8 cellular contexts compared by ENCODE assay signal in genomic region chr2:170715062-170715931, GRCh38. TPM values are rescaled to one million over a fixed set of nuclear protein-coding genes. Genes with fewer than 3 reads are reported as not detected.
DNase-seq lines count a peak whose midpoint lies in the region; ATAC-seq lines count a peak whose summit lies in the region.

Gene SP5 (plus strand): TSS chr2:170715337. CDS start chr2:170715513, 176 bp downstream.

- H3K4me1 ChIP-seq in neuron (ENCODE audit: insufficient read depth, low read length) = peaks cover 8% of the 10 kb centered on the region

- peak within 1 kb of the TSS; percentile 86 to 93 for H3K4me3 Mint-ChIP-seq in activated T-cell treated with anti-CD3 and anti-CD28 coated beads, Interleukin-2, amount 50 U/mL, for 72 hours

- peaks cover 4% of the 10 kb centered on the region in 2 donors for H3K36me3 Mint-ChIP-seq in activated T-cell treated with anti-CD3 and anti-CD28 coated beads, Interleukin-2, amount 50 U/mL, for 72 hours (ENCODE audit: insufficient read depth in 2 of 2)

- peak; percentile 38 to 48 for DNase-seq in NOMO-1 (lab: John Stamatoyannopoulos, UW; ENCODE audit: unreplicated experiment in 2 of 2)
- no peak for DNase-seq in NOMO-1 treated with dmso at 0.1 percent for 144 hours (lab: John Stamatoyannopoulos, UW; ENCODE audit: unreplicated experiment)
- DNase-seq in NCI-H2227 (lab: John Stamatoyannopoulos, UW; ENCODE audit: unreplicated experiment) = peak; percentile 94
- DNase-seq in activated T-cell treated with anti-CD3 and anti-CD28 coated beads, Interleukin-2, amount 50 U/mL, for 72 hours = peak; percentile 30 to 37
- peak; percentile 28 for DNase-seq in foreskin melanocyte
- DNase-seq in middle frontal gyrus (ENCODE audit: extremely low spot score, low spot score) = no peak

- peak; percentile 47 to 52 for ATAC-seq in activated T-cell treated with anti-CD3 and anti-CD28 coated beads, Interleukin-2, amount 50 U/mL, for 72 hours (replicated peaks in 1 of 2)
- no peak for ATAC-seq in HG02938 (IDR thresholded peaks at IDR 0.05; ENCODE audit: unreplicated experiment)

- peak within 1 kb of the TSS; percentile 66 for H3K27ac Mint-ChIP-seq in activated T-cell treated with anti-CD3 and anti-CD28 coated beads, Interleukin-2, amount 50 U/mL, for 72 hours

- peaks cover 2% of the 10 kb centered on the region for H3K9me3 ChIP-seq in neuron (ENCODE audit: low read length)

- H3K4me3 ChIP-seq in neuron (ENCODE audit: low read length) = peak within 1 kb of the TSS; percentile 6

- H2AFZ ChIP-seq in neuron (ENCODE audit: low read depth, low read length) = no peak within 1 kb of the TSS

- no peaks in the 10 kb centered on the region for H3K36me3 ChIP-seq in neuron (ENCODE audit: insufficient read depth, low read length)

- H3K27me3 Mint-ChIP-seq in activated T-cell treated with anti-CD3 and anti-CD28 coated beads, Interleukin-2, amount 50 U/mL, for 72 hours (ENCODE audit: low read depth) = peaks cover 77% of the 10 kb centered on the region

- no peaks in the 10 kb centered on the region for H3K9me3 Mint-ChIP-seq in activated T-cell treated with anti-CD3 and anti-CD28 coated beads, Interleukin-2, amount 50 U/mL, for 72 hours

- peaks cover 39% of the 10 kb centered on the region for H3K4me1 Mint-ChIP-seq in activated T-cell treated with anti-CD3 and anti-CD28 coated beads, Interleukin-2, amount 50 U/mL, for 72 hours (ENCODE audit: low read depth)

- H3K27me3 ChIP-seq in neuron (ENCODE audit: insufficient read depth, low read length) = peaks cover 93% of the 10 kb centered on the region

RNA-seq across cellular contexts. Expression of gene SP5, which starts in this region (rescaled TPM):
- total RNA-seq in activated T-cell treated with anti-CD3 and anti-CD28 coated beads, Interleukin-2, amount 50 U/mL, for 72 hours = 1 to 10 TPM in 1 of 2 donors, not detected in 1; 1.4 TPM

Comparison
In these comparisons a context has a peak if more than half of its experiments do, and no peak if none do; other contexts are left out.
1. DNase-seq: peak in NOMO-1 (2 of 2), NCI-H2227 (single experiment), activated T-cell treated with anti-CD3 and anti-CD28 coated beads, Interleukin-2, amount 50 U/mL, for 72 hours (2 of 2) and foreskin melanocyte (single experiment); none in NOMO-1 treated with dmso at 0.1 percent for 144 hours (single experiment) and middle frontal gyrus (single experiment).